In genomic region chr10:122487231-122487765, GRCh38 we compare ENCODE assay signal across 1 cellular context.
A peak's percentile ranks its signal among the peaks of the same experiment; 100 is the strongest.
TF ChIP-seq lines count a peak whose summit lies in the region.

No MANE protein-coding gene starts in this region.

TF ChIP-seq in HEK293, 187 proteins besides CTCF, POLR2A, EP300 and RAD21 (continued from another document and continues in another):
- TF ChIP-seq ZNF121 (tag by site-specific recombination; IDR thresholded peaks at IDR 0.05) (no peak), ZIC2 (tag by site-specific recombination; IDR thresholded peaks at IDR 0.05) (no peak; the same call in 1 of the 2 replicates), YY1 (tag by site-specific recombination; IDR thresholded peaks at IDR 0.05) (no peak), ZNF341 (tag by site-specific recombination; IDR thresholded peaks at IDR 0.05; ENCODE audit: low read depth) (no peak), ZNF223 (tag by site-specific recombination; IDR thresholded peaks at IDR 0.05) (no peak), KLF8 (tag by site-specific recombination; IDR thresholded peaks at IDR 0.05) (peak; percentile 55; the same call in 1 of the 2 replicates), ZXDB (tag by site-specific recombination; IDR thresholded peaks at IDR 0.05) (0 out of 2 replicates have a peak, but pooled peaks have one; percentile 43), ZNF335 (tag by site-specific recombination; conservative IDR thresholded peaks at IDR 0.05) (0 out of 2 replicates have a peak, but pooled peaks have one; percentile 23), ZNF510 (tag by site-specific recombination; IDR thresholded peaks at IDR 0.05; ENCODE audit: insufficient replicate concordance) (no peak), ZNF157 (tag by site-specific recombination; IDR thresholded peaks at IDR 0.05) (no peak), MEIS1 (CRISPR knock-in tag; IDR thresholded peaks at IDR 0.05; ENCODE audit: borderline replicate concordance) (no peak), GFI1B (tag by site-specific recombination; IDR thresholded peaks at IDR 0.05) (no peak), ZNF626 (tag by site-specific recombination; IDR thresholded peaks at IDR 0.05) (no peak), KLF1 (tag by site-specific recombination; IDR thresholded peaks at IDR 0.05) (peak; percentile 92), ZNF146 (tag by site-specific recombination; IDR thresholded peaks at IDR 0.05) (no peak), ZNF488 (tag by site-specific recombination; IDR thresholded peaks at IDR 0.05) (no peak), ZNF701 (tag by site-specific recombination; IDR thresholded peaks at IDR 0.05) (no peak), SETDB1 (IDR thresholded peaks at IDR 0.05; ENCODE audit: insufficient read length, low read length) (no peak), ZNF239 (tag by site-specific recombination; IDR thresholded peaks at IDR 0.05) (no peak), ZNF423 (tag by site-specific recombination; IDR thresholded peaks at IDR 0.05) (no peak), ZBTB48 (tag by site-specific recombination; IDR thresholded peaks at IDR 0.05) (no peak), ZNF394 (tag by site-specific recombination; IDR thresholded peaks at IDR 0.05; ENCODE audit: borderline replicate concordance) (peak; percentile 80; the same call in 1 of the 2 replicates), ZNF558 (tag by site-specific recombination; IDR thresholded peaks at IDR 0.05) (no peak; the same call in 1 of the 2 replicates), KLF10 (tag by site-specific recombination; IDR thresholded peaks at IDR 0.05) (peak; percentile 61), OVOL3 (tag by site-specific recombination; IDR thresholded peaks at IDR 0.05) (no peak), ZNF274 (IDR thresholded peaks at IDR 0.05; ENCODE audit: low read length) (no peak), ZNF274 (tag by site-specific recombination; IDR thresholded peaks at IDR 0.05; ENCODE audit: borderline replicate concordance) (no peak), IKZF3 (tag by site-specific recombination; IDR thresholded peaks at IDR 0.05) (peak; percentile 86), ZNF692 (tag by site-specific recombination; IDR thresholded peaks at IDR 0.05) (peak; percentile 96), ZNF677 (tag by site-specific recombination; IDR thresholded peaks at IDR 0.05) (no peak), SALL2 (tag by site-specific recombination; IDR thresholded peaks at IDR 0.05; ENCODE audit: borderline replicate concordance) (no peak), ZBTB17 (tag by site-specific recombination; IDR thresholded peaks at IDR 0.05) (peak; percentile 90), ZNF311 (tag by site-specific recombination; IDR thresholded peaks at IDR 0.05; ENCODE audit: borderline replicate concordance) (no peak), ZNF416 (tag by site-specific recombination; IDR thresholded peaks at IDR 0.05) (no peak), ZNF645 (tag by site-specific recombination; IDR thresholded peaks at IDR 0.05) (no peak), ZNF639 (tag by site-specific recombination; IDR thresholded peaks at IDR 0.05) (no peak; the same call in 1 of the 2 replicates), ZNF549 (tag by site-specific recombination; IDR thresholded peaks at IDR 0.05) (no peak), ZNF521 (tag by site-specific recombination; IDR thresholded peaks at IDR 0.05) (no peak), MYNN (tag by site-specific recombination; IDR thresholded peaks at IDR 0.05; ENCODE audit: borderline replicate concordance) (no peak), ZBTB7A (tag by site-specific recombination; IDR thresholded peaks at IDR 0.05; ENCODE audit: low read depth) (no peak), ZNF184 (tag by site-specific recombination; IDR thresholded peaks at IDR 0.05) (peak; percentile 38; the same call in 1 of the 2 replicates), ATF2 (tag by site-specific recombination; IDR thresholded peaks at IDR 0.05; ENCODE audit: low read depth) (no peak), ZNF404 (tag by site-specific recombination; IDR thresholded peaks at IDR 0.05) (no peak), ZNF140 (tag by site-specific recombination; IDR thresholded peaks at IDR 0.05) (no peak), REST (tag by site-specific recombination; IDR thresholded peaks at IDR 0.05) (no peak), ZFHX2 (tag by site-specific recombination; conservative IDR thresholded peaks at IDR 0.05) (peak; percentile 95), ZNF785 (tag by site-specific recombination; IDR thresholded peaks at IDR 0.05) (no peak), HOXC10 (CRISPR knock-in tag; IDR thresholded peaks at IDR 0.05) (no peak), ZNF2 (tag by site-specific recombination; IDR thresholded peaks at IDR 0.05) (peak; percentile 97), WT1 (tag by site-specific recombination; IDR thresholded peaks at IDR 0.05) (no peak), ZNF248 (tag by site-specific recombination; IDR thresholded peaks at IDR 0.05) (no peak), GLIS1 (tag by site-specific recombination; IDR thresholded peaks at IDR 0.05) (peak; percentile 81), ZBTB1 (tag by site-specific recombination; IDR thresholded peaks at IDR 0.05) (no peak), ZNF596 (tag by site-specific recombination; IDR thresholded peaks at IDR 0.05) (no peak), ZNF280D (tag by site-specific recombination; IDR thresholded peaks at IDR 0.05) (no peak)
- TF ChIP-seq, protein P1, sequence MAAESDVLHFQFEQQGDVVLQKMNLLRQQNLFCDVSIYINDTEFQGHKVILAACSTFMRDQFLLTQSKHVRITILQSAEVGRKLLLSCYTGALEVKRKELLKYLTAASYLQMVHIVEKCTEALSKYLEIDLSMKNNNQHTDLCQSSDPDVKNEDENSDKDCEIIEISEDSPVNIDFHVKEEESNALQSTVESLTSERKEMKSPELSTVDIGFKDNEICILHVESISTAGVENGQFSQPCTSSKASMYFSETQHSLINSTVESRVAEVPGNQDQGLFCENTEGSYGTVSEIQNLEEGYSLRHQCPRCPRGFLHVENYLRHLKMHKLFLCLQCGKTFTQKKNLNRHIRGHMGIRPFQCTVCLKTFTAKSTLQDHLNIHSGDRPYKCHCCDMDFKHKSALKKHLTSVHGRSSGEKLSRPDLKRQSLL (tag by site-specific recombination; IDR thresholded peaks at IDR 0.05), result no peak
- TF ChIP-seq, protein P2, sequence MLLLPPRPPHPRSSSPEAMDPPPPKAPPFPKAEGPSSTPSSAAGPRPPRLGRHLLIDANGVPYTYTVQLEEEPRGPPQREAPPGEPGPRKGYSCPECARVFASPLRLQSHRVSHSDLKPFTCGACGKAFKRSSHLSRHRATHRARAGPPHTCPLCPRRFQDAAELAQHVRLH (tag by site-specific recombination; IDR thresholded peaks at IDR 0.05), result no peak
